In the genomic region with DNA sequence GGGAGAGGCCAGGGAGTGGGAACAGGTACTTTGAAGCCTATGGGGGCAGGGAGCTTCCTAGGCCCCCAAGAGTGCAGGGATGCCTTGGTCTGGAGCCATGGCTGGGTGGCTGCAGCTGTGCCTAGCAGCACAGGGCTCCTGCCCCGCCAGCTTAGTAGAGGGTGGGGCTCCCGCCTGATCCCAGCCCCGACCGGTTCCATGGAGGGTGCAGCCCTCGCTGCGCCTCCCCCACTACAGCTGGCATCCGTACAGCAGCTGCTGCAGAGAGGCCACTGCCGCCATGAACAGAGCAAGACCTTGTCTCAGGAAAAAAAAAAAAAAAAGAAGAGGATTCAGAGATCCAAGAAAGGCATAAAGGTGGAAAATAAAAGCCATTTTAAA, we compare ENCODE assay signal across 27 cellular contexts.
DNase-seq lines count a peak whose midpoint lies in the region; ATAC-seq and TF ChIP-seq lines count a peak whose summit lies in the region.
"Had no signal": no experiment of that assay in that cellular context is flagged by ENCODE, and none has a peak within 500 bp of the region (broad histone marks: within the 10 kb centered on the region; RNA-seq: fewer than 3 reads in every experiment).

No MANE protein-coding gene starts in this region.

- H3K4me3 Mint-ChIP-seq in glutamatergic neuron (ENCODE audit: unreplicated experiment) (peak overlapping the region; percentile 34), nephron (peak overlapping the region in 2 of 3 experiments; percentile 60 to 71)
- H3K4me3 Mint-ChIP-seq: activated CD4-positive, alpha-beta T cell treated with anti-CD3 and anti-CD28 coated beads, Interleukin-2, amount 10 ng/mL, durations not matched to agents 7 days and 5 days; activated naive CD8-positive, alpha-beta T cell treated with anti-CD3 and anti-CD28 coated beads for 36 hours; B cell; effector memory CD8-positive, alpha-beta T cell; natural killer cell treated with Interleukin-12 subunit alpha and Interleukin-12 subunit beta and Interleukin-15 and Interleukin-18, amount 100 ng/mL, for 72 hours; stimulated activated naive B cell treated with anti-CD40 and anti-IgM and Interleukin-4, amounts not matched to agents 10 μg/mL and 1 μg/mL and 100 μg/mL, for 72 hours; T-helper 17 cell had no signal

- H3K27me3 ChIP-seq in right atrium auricular region (no peaks in the 10 kb centered on the region), uterus (no peaks in the 10 kb centered on the region)
- H3K27me3 ChIP-seq: esophagus muscularis mucosa, thyroid gland had no signal

- intact Hi-C loops in Right ventricle myocardium inferior (cut with DNase I) (no loop called here), left colon (cut with DNase I, micrococcal nuclease) (no loop called here), uterus (cut with DNase I; ENCODE audit: low total_unique reads) (no loop called here)

- H3K27ac ChIP-seq in right atrium auricular region, result no peak overlapping the region
- no peak overlapping the region for H3K27ac ChIP-seq in uterus
- H3K27ac ChIP-seq: esophagus muscularis mucosa, thyroid gland had no signal

- DNase-seq in Right ventricle myocardium inferior (ENCODE audit: missing footprints) (peak; percentile 23), right atrium auricular region (ENCODE audit: low spot score) (no peak), glutamatergic neuron (peak; percentile 40), DMS153 treated with DMSO at 0.1 percent for 48 hours (lab: John Stamatoyannopoulos, UW; ENCODE audit: unreplicated experiment) (no peak), NCI-H82 (lab: John Stamatoyannopoulos, UW) (no peak), left colon (no peak), uterus (no peak)
- DNase-seq: activated CD4-positive, alpha-beta T cell treated with anti-CD3 and anti-CD28 coated beads, Interleukin-2, amount 10 ng/mL, durations not matched to agents 7 days and 5 days; activated CD8-positive, alpha-beta memory T cell treated with anti-CD3 and anti-CD28 coated beads, Interleukin-2, amount 50 U/mL, for 48 hours; activated naive CD8-positive, alpha-beta T cell treated with anti-CD3 and anti-CD28 coated beads for 36 hours; DND-41; effector memory CD8-positive, alpha-beta T cell; IMR-90; NCI-H2081; NCI-H446 treated with DMSO at 0.1 percent for 48 hours; stimulated activated CD4-positive, alpha-beta T cell treated with anti-CD3 and anti-CD28 coated beads, Interleukin-2, amount 100 ng/mL, for 48 hours; stimulated activated naive B cell treated with anti-CD40 and anti-IgM and Interleukin-4, amounts not matched to agents 10 μg/mL and 1 μg/mL and 100 μg/mL, for 72 hours; T-helper 17 cell; thyroid gland had no signal

- H3K9me3 ChIP-seq in right atrium auricular region (peaks cover 0 to 4% of the 10 kb centered on the region in 2 donors), uterus (no peaks in the 10 kb centered on the region)
- H3K9me3 ChIP-seq: thyroid gland had no signal

- H3K4me1 Mint-ChIP-seq in glutamatergic neuron (ENCODE audit: low read depth, unreplicated experiment) (peaks cover 7% of the 10 kb centered on the region), nephron (peaks cover 43% of the 10 kb centered on the region)
- H3K4me1 Mint-ChIP-seq: T-helper 17 cell had no signal

- H3K36me3 Mint-ChIP-seq in glutamatergic neuron (ENCODE audit: unreplicated experiment) (peaks cover 5% of the 10 kb centered on the region), nephron (ENCODE audit: low read depth) (peaks cover 9% of the 10 kb centered on the region)

- peak; percentile 23 for ATAC-seq in Right ventricle myocardium inferior
- ATAC-seq in left colon, result no peak
- ATAC-seq: effector memory CD8-positive, alpha-beta T cell; GM12878; Panc1; stimulated activated naive B cell treated with anti-CD40 and anti-IgM and Interleukin-4, amounts not matched to agents 10 μg/mL and 1 μg/mL and 100 μg/mL, for 72 hours; T-helper 17 cell had no signal

- H3K27me3 Mint-ChIP-seq in glutamatergic neuron (ENCODE audit: unreplicated experiment), result no peaks in the 10 kb centered on the region
- no peaks in the 10 kb centered on the region for H3K27me3 Mint-ChIP-seq in nephron (ENCODE audit: low read depth)
- H3K27me3 Mint-ChIP-seq: activated CD4-positive, alpha-beta T cell treated with anti-CD3 and anti-CD28 coated beads, Interleukin-2, amount 10 ng/mL, durations not matched to agents 7 days and 5 days; activated naive CD8-positive, alpha-beta T cell treated with anti-CD3 and anti-CD28 coated beads for 36 hours; B cell; natural killer cell treated with Interleukin-12 subunit alpha and Interleukin-12 subunit beta and Interleukin-15 and Interleukin-18, amount 100 ng/mL, for 72 hours; stimulated activated naive B cell treated with anti-CD40 and anti-IgM and Interleukin-4, amounts not matched to agents 10 μg/mL and 1 μg/mL and 100 μg/mL, for 72 hours; T-helper 17 cell had no signal

- TF ChIP-seq CTCF in right atrium auricular region (IDR thresholded peaks at IDR 0.05) (no peak), glutamatergic neuron (IDR thresholded peaks at IDR 0.05; ENCODE audit: partially characterized antibody, unreplicated experiment) (no peak), nephron (IDR thresholded peaks at IDR 0.05; ENCODE audit: unreplicated experiment in 3 of 3) (no peak), uterus (IDR thresholded peaks at IDR 0.05) (no peak)

- H3K4me3 ChIP-seq in right atrium auricular region, result no peak overlapping the region
- H3K4me3 ChIP-seq in uterus, result no peak overlapping the region
- H3K4me3 ChIP-seq: esophagus muscularis mucosa, GM12878, smooth muscle cell, thyroid gland had no signal

- H3K27ac Mint-ChIP-seq in glutamatergic neuron (ENCODE audit: unreplicated experiment) (no peak overlapping the region), nephron (peak overlapping the region; percentile 80 to 83 (median 83))
- H3K27ac Mint-ChIP-seq: activated CD4-positive, alpha-beta T cell treated with anti-CD3 and anti-CD28 coated beads, Interleukin-2, amount 10 ng/mL, durations not matched to agents 7 days and 5 days; activated naive CD8-positive, alpha-beta T cell treated with anti-CD3 and anti-CD28 coated beads for 36 hours; activated T-helper 2 cell treated with anti-CD3 and anti-CD28 coated beads, Interferon-gamma antibody, Interleukin-2, Interleukin-4, amounts not matched to agents 10 μg/mL and 5 μg/mL and 100 μg/mL, durations not matched to agents 14 hours and 24 hours and 36 hours; B cell; effector memory CD8-positive, alpha-beta T cell; natural killer cell treated with Interleukin-12 subunit alpha and Interleukin-12 subunit beta and Interleukin-15 and Interleukin-18, amount 100 ng/mL, for 72 hours; stimulated activated naive B cell treated with anti-CD40 and anti-IgM and Interleukin-4, amounts not matched to agents 10 μg/mL and 1 μg/mL and 100 μg/mL, for 72 hours; T-helper 17 cell had no signal

- no peaks in the 10 kb centered on the region for H3K9me3 Mint-ChIP-seq in glutamatergic neuron (ENCODE audit: unreplicated experiment)
- peaks cover under 1% of the 10 kb centered on the region for H3K9me3 Mint-ChIP-seq in nephron

- no peaks in the 10 kb centered on the region for H3K36me3 ChIP-seq in right atrium auricular region
- no peaks in the 10 kb centered on the region for H3K36me3 ChIP-seq in uterus
- H3K36me3 ChIP-seq: esophagus muscularis mucosa, thyroid gland had no signal

- no peak for TF ChIP-seq POLR2A in uterus (IDR thresholded peaks at IDR 0.05)

- H3K4me1 ChIP-seq in right atrium auricular region (peaks cover 0 to 5% of the 10 kb centered on the region in 2 donors), uterus (no peaks in the 10 kb centered on the region)
- H3K4me1 ChIP-seq: thyroid gland had no signal

Comparison
In these comparisons a context has a peak if more than half of its experiments do, and no peak if none do; other contexts are left out.
1. DNase-seq: peak in Right ventricle myocardium inferior (single experiment) and glutamatergic neuron (single experiment); none in right atrium auricular region (single experiment), DMS153 treated with DMSO at 0.1 percent for 48 hours (single experiment), NCI-H82 (single experiment), left colon (0 of 2) and uterus (0 of 2).